ENCODE assay signal across 8 cellular contexts in genomic region chr1:200029035-200029623, GRCh38. TPM values are rescaled to one million over a fixed set of nuclear protein-coding genes. Genes with fewer than 3 reads are reported as not detected.
DNase-seq lines count a peak whose midpoint lies in the region; TF ChIP-seq lines count a peak whose summit lies in the region.

No MANE protein-coding gene starts in this region.

- TF ChIP-seq CTCF in KMS-11 (conservative IDR thresholded peaks at IDR 0.05; ENCODE audit: low read depth, low read length) (no peak), foreskin fibroblast (IDR thresholded peaks at IDR 0.05; ENCODE audit: low read depth, low read length) (no peak), osteocyte (IDR thresholded peaks at IDR 0.05) (no peak)

- no peaks in the 10 kb centered on the region for H3K36me3 Mint-ChIP-seq in osteocyte (ENCODE audit: unreplicated experiment)

- H3K9me3 Mint-ChIP-seq in osteocyte (ENCODE audit: unreplicated experiment), result no peaks in the 10 kb centered on the region

- H3K79me2 ChIP-seq in KMS-11 (ENCODE audit: insufficient read depth, low read depth), result no peaks in the 10 kb centered on the region

- peak overlapping the region; percentile 72 for H3K4me2 ChIP-seq in KMS-11

- H3K4me3 Mint-ChIP-seq in osteocyte (ENCODE audit: unreplicated experiment), result peak overlapping the region; percentile 73

- no peak overlapping the region for H3K27ac Mint-ChIP-seq in osteocyte (ENCODE audit: unreplicated experiment)

- peaks cover 62% of the 10 kb centered on the region for H3K27me3 Mint-ChIP-seq in osteocyte (ENCODE audit: unreplicated experiment)

- peak overlapping the region; percentile 6; the same call in 1 of the 2 replicates for H3K27ac ChIP-seq in KMS-11

- peaks cover 11% of the 10 kb centered on the region for H3K4me1 Mint-ChIP-seq in osteocyte (ENCODE audit: unreplicated experiment)

- peaks cover 16% of the 10 kb centered on the region for H3K4me1 ChIP-seq in KMS-11 (ENCODE audit: low read depth, poor library complexity, severe bottlenecking)

- H3K36me3 ChIP-seq in KMS-11 (ENCODE audit: insufficient read depth), result no peaks in the 10 kb centered on the region

- peak overlapping the region; percentile 97 for H3K4me3 ChIP-seq in KMS-11 (IDR thresholded peaks at IDR 0.05; ENCODE audit: insufficient read depth, low read depth, low read length)
- H3K4me3 ChIP-seq in foreskin fibroblast (ENCODE audit: low read depth in 1 of 2, low read length in 2 of 2), result peak overlapping the region; percentile 31 to 60

- peak overlapping the region; percentile 94 for H2AFZ ChIP-seq in KMS-11 (ENCODE audit: low read depth)

- H4K20me1 ChIP-seq in KMS-11 (ENCODE audit: insufficient read depth), result no peaks in the 10 kb centered on the region

- peak overlapping the region; percentile 46; the same call in 1 of the 2 replicates for H3K9ac ChIP-seq in KMS-11

- DNase-seq in Daoy (ENCODE audit: low read depth) (peak; percentile 77), UCSD-AML1 (lab: John Stamatoyannopoulos, UW; ENCODE audit: unreplicated experiment) (peak; percentile 56), foreskin fibroblast (peak; percentile 62 to 70), osteocyte (ENCODE audit: extremely low spot score, unreplicated experiment) (no peak), AG08395 (ENCODE audit: low spot score) (no peak), pons (ENCODE audit: low spot score) (no peak), NCI-H187 treated with DMSO at 0.1 percent for 48 hours (lab: John Stamatoyannopoulos, UW) (no peak)

- H3K27me3 ChIP-seq in KMS-11 (ENCODE audit: insufficient read depth, low read depth), result no peaks in the 10 kb centered on the region

RNA-seq across cellular contexts. Expression of gene NR5A2, which starts 1.6 kb away (rescaled TPM):
- 0.18 and 0.23 TPM in 2 replicates for total RNA-seq in Daoy (2014; rRNA removed; shearing (Covaris generic))
- not detected in 2 replicates for total RNA-seq in osteocyte

Comparison
In these comparisons a context has a peak if more than half of its experiments do, and no peak if none do; other contexts are left out.
1. DNase-seq: peak in Daoy (single experiment), UCSD-AML1 (single experiment) and foreskin fibroblast (2 of 2); none in osteocyte (single experiment), AG08395 (single experiment), pons (single experiment) and NCI-H187 treated with DMSO at 0.1 percent for 48 hours (single experiment).